ENCODE assay signal across 1 cellular context in the genomic region with DNA sequence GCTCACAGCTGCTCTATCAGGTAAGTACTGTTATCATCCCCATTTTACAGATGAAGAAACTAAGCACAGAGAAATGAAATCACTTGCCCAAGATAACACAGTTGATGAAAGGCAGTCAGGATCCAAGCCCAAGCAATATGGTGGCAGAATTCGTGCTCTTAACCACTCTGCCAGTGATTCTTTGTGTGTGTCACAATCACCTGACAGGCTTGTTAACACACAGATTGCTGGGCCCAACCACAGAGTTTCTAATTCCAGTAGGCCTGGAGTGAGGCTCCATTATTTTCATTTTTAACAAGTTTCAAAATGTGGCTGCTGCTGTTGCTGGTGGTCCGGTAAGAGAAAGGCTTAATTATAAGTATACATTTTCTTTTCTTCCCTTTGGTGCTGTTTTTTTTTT.
TF ChIP-seq lines count a peak whose summit lies in the region.

No MANE protein-coding gene starts in this region.

TF ChIP-seq in IMR-90, 13 proteins besides CTCF, POLR2A, EP300 and RAD21 (continued from another document):
- TF ChIP-seq, protein P1, sequence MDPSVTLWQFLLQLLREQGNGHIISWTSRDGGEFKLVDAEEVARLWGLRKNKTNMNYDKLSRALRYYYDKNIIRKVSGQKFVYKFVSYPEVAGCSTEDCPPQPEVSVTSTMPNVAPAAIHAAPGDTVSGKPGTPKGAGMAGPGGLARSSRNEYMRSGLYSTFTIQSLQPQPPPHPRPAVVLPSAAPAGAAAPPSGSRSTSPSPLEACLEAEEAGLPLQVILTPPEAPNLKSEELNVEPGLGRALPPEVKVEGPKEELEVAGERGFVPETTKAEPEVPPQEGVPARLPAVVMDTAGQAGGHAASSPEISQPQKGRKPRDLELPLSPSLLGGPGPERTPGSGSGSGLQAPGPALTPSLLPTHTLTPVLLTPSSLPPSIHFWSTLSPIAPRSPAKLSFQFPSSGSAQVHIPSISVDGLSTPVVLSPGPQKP (IDR thresholded peaks at IDR 0.05; ENCODE audit: borderline replicate concordance, low read depth, low read length) = no peak
- TF ChIP-seq BHLHE40 (IDR thresholded peaks at IDR 0.05; ENCODE audit: low read depth, low read length) = no peak
- no peak for TF ChIP-seq MAZ (IDR thresholded peaks at IDR 0.05; ENCODE audit: borderline replicate concordance, low read depth, low read length)
- TF ChIP-seq, protein P2, sequence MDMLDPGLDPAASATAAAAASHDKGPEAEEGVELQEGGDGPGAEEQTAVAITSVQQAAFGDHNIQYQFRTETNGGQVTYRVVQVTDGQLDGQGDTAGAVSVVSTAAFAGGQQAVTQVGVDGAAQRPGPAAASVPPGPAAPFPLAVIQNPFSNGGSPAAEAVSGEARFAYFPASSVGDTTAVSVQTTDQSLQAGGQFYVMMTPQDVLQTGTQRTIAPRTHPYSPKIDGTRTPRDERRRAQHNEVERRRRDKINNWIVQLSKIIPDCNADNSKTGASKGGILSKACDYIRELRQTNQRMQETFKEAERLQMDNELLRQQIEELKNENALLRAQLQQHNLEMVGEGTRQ (IDR thresholded peaks at IDR 0.05; ENCODE audit: low read depth, low read length) = no peak
- TF ChIP-seq CEBPB (IDR thresholded peaks at IDR 0.05; ENCODE audit: low read depth, low read length) = no peak
- no peak for TF ChIP-seq NFE2L2 (IDR thresholded peaks at IDR 0.05; ENCODE audit: low read depth, low read length)
